Comparison of ENCODE assay signal across 24 cellular contexts in the genomic region with DNA sequence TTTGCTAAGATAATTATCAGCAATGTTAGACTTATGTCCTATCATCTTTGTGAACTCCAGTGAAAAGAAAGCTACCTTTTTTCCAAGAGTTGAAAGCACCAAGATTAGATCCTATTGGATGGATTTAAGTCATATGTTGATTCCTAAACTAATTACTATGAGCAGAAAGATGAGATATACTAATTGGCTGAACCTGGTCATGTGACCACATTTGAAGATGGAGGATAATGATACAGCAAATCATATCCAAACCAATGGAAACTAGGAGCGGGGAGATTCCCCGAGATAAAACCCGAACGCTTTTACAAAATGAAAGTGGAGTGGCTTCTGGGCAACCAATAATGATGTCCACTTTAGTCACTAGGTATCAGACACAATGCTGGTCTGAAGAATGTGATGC.
"Had no signal": no experiment of that assay in that cellular context is flagged by ENCODE, and none has a peak within 500 bp of the region (broad histone marks: within the 10 kb centered on the region; RNA-seq: fewer than 3 reads in every experiment).

No MANE protein-coding gene starts in this region.

- H3K4me2 ChIP-seq: KMS-11 had no signal

- H3K4me1 ChIP-seq: adrenal gland, Peyer's patch had no signal

- H3K27me3 ChIP-seq: adrenal gland, Peyer's patch had no signal

- H3K4me3 ChIP-seq: adrenal gland, Peyer's patch, SK-N-MC had no signal

- H3K9ac ChIP-seq: KMS-11 had no signal

- ATAC-seq: T-cell had no signal

- H3K36me3 ChIP-seq: adrenal gland, Peyer's patch had no signal

- H3K9me3 ChIP-seq: adrenal gland, Peyer's patch had no signal

- DNase-seq: activated CD4-positive, alpha-beta memory T cell treated with anti-CD3 and anti-CD28 coated beads for 36 hours; activated CD4-positive, alpha-beta T cell treated with anti-CD3 and anti-CD28 coated beads, Interleukin-2, amount 10 ng/mL, durations not matched to agents 7 days and 5 days; activated CD4-positive, CD25-positive, alpha-beta regulatory T cell; activated CD8-positive, alpha-beta memory T cell treated with anti-CD3 and anti-CD28 coated beads for 24 hours; activated naive CD4-positive, alpha-beta T cell treated with anti-CD3 and anti-CD28 coated beads, Interleukin-2, amount 50 U/mL, for 16 hours; activated naive CD8-positive, alpha-beta T cell treated with anti-CD3 and anti-CD28 coated beads, Interleukin-2, amount 10 ng/mL, durations not matched to agents 7 days and 5 days; activated T-cell treated with anti-CD3 and anti-CD28 coated beads, Interleukin-2, amount 50 U/mL, for 48 hours; adrenal gland; anterior cingulate cortex; cerebellar nuclear complex; NCI-H1105 treated with DMSO at 0.1 percent for 48 hours; NCI-H1436 treated with DMSO at 0.1 percent for 48 hours; NCI-H187; NCI-H2081; NCI-H510A treated with DMSO at 0.1 percent for 48 hours; NCI-H69; Peyer's patch; SHP77; T-cell; T-helper 2 cell; T1000 had no signal

- H3K27ac ChIP-seq: adrenal gland, KMS-11, Peyer's patch, SK-N-MC, VCaP had no signal
